1 cellular context compared by ENCODE assay signal in genomic region chr7:111783867-111784266, GRCh38.
TF ChIP-seq lines count a peak whose summit lies in the region.

No MANE protein-coding gene starts in this region.

TF ChIP-seq in GM23338, 12 proteins besides CTCF, POLR2A, EP300 and RAD21 (continued from another document):
- TF ChIP-seq, protein P1, sequence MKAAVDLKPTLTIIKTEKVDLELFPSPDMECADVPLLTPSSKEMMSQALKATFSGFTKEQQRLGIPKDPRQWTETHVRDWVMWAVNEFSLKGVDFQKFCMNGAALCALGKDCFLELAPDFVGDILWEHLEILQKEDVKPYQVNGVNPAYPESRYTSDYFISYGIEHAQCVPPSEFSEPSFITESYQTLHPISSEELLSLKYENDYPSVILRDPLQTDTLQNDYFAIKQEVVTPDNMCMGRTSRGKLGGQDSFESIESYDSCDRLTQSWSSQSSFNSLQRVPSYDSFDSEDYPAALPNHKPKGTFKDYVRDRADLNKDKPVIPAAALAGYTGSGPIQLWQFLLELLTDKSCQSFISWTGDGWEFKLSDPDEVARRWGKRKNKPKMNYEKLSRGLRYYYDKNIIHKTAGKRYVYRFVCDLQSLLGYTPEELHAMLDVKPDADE (IDR thresholded peaks at IDR 0.05): no peak
- TF ChIP-seq EZH2phosphoT487 (IDR thresholded peaks at IDR 0.05; ENCODE audit: unreplicated experiment) (no peak), ZNF114 (CRISPR knock-in tag; IDR thresholded peaks at IDR 0.05) (no peak)
- TF ChIP-seq, protein P2, sequence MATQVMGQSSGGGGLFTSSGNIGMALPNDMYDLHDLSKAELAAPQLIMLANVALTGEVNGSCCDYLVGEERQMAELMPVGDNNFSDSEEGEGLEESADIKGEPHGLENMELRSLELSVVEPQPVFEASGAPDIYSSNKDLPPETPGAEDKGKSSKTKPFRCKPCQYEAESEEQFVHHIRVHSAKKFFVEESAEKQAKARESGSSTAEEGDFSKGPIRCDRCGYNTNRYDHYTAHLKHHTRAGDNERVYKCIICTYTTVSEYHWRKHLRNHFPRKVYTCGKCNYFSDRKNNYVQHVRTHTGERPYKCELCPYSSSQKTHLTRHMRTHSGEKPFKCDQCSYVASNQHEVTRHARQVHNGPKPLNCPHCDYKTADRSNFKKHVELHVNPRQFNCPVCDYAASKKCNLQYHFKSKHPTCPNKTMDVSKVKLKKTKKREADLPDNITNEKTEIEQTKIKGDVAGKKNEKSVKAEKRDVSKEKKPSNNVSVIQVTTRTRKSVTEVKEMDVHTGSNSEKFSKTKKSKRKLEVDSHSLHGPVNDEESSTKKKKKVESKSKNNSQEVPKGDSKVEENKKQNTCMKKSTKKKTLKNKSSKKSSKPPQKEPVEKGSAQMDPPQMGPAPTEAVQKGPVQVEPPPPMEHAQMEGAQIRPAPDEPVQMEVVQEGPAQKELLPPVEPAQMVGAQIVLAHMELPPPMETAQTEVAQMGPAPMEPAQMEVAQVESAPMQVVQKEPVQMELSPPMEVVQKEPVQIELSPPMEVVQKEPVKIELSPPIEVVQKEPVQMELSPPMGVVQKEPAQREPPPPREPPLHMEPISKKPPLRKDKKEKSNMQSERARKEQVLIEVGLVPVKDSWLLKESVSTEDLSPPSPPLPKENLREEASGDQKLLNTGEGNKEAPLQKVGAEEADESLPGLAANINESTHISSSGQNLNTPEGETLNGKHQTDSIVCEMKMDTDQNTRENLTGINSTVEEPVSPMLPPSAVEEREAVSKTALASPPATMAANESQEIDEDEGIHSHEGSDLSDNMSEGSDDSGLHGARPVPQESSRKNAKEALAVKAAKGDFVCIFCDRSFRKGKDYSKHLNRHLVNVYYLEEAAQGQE (IDR thresholded peaks at IDR 0.05; ENCODE audit: unreplicated experiment): no peak
- TF ChIP-seq, protein P3, sequence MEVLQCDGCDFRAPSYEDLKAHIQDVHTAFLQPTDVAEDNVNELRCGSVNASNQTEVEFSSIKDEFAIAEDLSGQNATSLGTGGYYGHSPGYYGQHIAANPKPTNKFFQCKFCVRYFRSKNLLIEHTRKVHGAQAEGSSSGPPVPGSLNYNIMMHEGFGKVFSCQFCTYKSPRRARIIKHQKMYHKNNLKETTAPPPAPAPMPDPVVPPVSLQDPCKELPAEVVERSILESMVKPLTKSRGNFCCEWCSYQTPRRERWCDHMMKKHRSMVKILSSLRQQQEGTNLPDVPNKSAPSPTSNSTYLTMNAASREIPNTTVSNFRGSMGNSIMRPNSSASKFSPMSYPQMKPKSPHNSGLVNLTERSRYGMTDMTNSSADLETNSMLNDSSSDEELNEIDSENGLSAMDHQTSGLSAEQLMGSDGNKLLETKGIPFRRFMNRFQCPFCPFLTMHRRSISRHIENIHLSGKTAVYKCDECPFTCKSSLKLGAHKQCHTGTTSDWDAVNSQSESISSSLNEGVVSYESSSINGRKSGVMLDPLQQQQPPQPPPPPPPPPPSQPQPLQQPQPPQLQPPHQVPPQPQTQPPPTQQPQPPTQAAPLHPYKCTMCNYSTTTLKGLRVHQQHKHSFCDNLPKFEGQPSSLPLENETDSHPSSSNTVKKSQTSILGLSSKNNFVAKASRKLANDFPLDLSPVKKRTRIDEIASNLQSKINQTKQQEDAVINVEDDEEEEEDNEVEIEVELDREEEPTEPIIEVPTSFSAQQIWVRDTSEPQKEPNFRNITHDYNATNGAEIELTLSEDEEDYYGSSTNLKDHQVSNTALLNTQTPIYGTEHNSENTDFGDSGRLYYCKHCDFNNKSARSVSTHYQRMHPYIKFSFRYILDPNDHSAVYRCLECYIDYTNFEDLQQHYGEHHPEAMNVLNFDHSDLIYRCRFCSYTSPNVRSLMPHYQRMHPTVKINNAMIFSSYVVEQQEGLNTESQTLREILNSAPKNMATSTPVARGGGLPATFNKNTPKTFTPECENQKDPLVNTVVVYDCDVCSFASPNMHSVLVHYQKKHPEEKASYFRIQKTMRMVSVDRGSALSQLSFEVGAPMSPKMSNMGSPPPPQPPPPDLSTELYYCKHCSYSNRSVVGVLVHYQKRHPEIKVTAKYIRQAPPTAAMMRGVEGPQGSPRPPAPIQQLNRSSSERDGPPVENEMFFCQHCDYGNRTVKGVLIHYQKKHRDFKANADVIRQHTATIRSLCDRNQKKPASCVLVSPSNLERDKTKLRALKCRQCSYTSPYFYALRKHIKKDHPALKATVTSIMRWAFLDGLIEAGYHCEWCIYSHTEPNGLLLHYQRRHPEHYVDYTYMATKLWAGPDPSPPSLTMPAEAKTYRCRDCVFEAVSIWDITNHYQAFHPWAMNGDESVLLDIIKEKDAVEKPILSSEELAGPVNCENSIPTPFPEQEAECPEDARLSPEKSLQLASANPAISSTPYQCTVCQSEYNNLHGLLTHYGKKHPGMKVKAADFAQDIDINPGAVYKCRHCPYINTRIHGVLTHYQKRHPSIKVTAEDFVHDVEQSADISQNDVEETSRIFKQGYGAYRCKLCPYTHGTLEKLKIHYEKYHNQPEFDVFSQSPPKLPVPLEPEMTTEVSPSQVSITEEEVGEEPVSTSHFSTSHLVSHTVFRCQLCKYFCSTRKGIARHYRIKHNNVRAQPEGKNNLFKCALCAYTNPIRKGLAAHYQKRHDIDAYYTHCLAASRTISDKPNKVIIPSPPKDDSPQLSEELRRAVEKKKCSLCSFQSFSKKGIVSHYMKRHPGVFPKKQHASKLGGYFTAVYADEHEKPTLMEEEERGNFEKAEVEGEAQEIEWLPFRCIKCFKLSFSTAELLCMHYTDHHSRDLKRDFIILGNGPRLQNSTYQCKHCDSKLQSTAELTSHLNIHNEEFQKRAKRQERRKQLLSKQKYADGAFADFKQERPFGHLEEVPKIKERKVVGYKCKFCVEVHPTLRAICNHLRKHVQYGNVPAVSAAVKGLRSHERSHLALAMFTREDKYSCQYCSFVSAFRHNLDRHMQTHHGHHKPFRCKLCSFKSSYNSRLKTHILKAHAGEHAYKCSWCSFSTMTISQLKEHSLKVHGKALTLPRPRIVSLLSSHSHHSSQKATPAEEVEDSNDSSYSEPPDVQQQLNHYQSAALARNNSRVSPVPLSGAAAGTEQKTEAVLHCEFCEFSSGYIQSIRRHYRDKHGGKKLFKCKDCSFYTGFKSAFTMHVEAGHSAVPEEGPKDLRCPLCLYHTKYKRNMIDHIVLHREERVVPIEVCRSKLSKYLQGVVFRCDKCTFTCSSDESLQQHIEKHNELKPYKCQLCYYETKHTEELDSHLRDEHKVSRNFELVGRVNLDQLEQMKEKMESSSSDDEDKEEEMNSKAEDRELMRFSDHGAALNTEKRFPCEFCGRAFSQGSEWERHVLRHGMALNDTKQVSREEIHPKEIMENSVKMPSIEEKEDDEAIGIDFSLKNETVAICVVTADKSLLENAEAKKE (CRISPR knock-in tag; IDR thresholded peaks at IDR 0.05): no peak
